Comparison of ENCODE assay signal across 7 cellular contexts in genomic region chr9:109972026-109973005, GRCh38.
A peak's percentile ranks its signal among the peaks of the same experiment; 100 is the strongest.
DNase-seq lines count a peak whose midpoint lies in the region; ATAC-seq and TF ChIP-seq lines count a peak whose summit lies in the region.

No MANE protein-coding gene starts in this region.

- TF ChIP-seq POLR2A in right lobe of liver (IDR thresholded peaks at IDR 0.05) = no peak

- no peak overlapping the region for H3K4me3 ChIP-seq in right lobe of liver

- ATAC-seq in GM18873 (IDR thresholded peaks at IDR 0.05; ENCODE audit: low FRiP score, unreplicated experiment) (peak; percentile 39), HG02610 (IDR thresholded peaks at IDR 0.05; ENCODE audit: unreplicated experiment) (peak; percentile 47), right lobe of liver (peak in 3 of 4 donors; percentile 4 to 15 (median 12))

- H3K27ac ChIP-seq in right lobe of liver = peak overlapping the region in 1 of 3 donors; percentile 4

- intact Hi-C loops in right lobe of liver (cut with DNase I) = no loop called here

- H3K27me3 ChIP-seq in right lobe of liver = no peaks in the 10 kb centered on the region

- peak in 1 of 4 donors; percentile 9 for TF ChIP-seq CTCF in right lobe of liver (IDR thresholded peaks at IDR 0.05)

- no peaks in the 10 kb centered on the region for H3K9me3 ChIP-seq in right lobe of liver

- DNase-seq in NAMALWA (ENCODE audit: low spot score) = peak; percentile 86
- DNase-seq in right lobe of liver = no peak
- DNase-seq in activated gamma-delta T cell (lab: John Stamatoyannopoulos, UW) = no peak
- no peak for DNase-seq in activated naive CD4-positive, alpha-beta T cell treated with anti-CD3 and anti-CD28 coated beads, Interleukin-2, amount 50 U/mL, for 16 hours
- no peak for DNase-seq in dedifferentiated amniotic fluid mesenchymal stem cell (ENCODE audit: extremely low spot score)

- H3K4me1 ChIP-seq in right lobe of liver = peaks cover 0 to 30% (median 8%) of the 10 kb centered on the region in 4 donors

- no peaks in the 10 kb centered on the region for H3K36me3 ChIP-seq in right lobe of liver

- WGBS in right lobe of liver (ENCODE audit: insufficient coverage, low coverage, low lambda C conversion rate, missing lambda C conversion rate) = 46% methylated on average over 6 of the region's 6 CpGs
